ENCODE assay signal across 1 cellular context in genomic region chr2:20593072-20594034, GRCh38.
TF ChIP-seq lines count a peak whose summit lies in the region.

No MANE protein-coding gene starts in this region.

TF ChIP-seq in HepG2, 621 proteins besides CTCF, POLR2A, EP300 and RAD21 (continued from another document and continues in another):
- TF ChIP-seq ZNF704 (CRISPR knock-in tag; IDR thresholded peaks at IDR 0.05; ENCODE audit: borderline replicate concordance), result peak; percentile 84; the same call in 1 of the 2 replicates
- no peak for TF ChIP-seq ZNF296 (CRISPR knock-in tag; conservative IDR thresholded peaks at IDR 0.05)
- no peak for TF ChIP-seq SUZ12 (IDR thresholded peaks at IDR 0.05; ENCODE audit: low read depth, low read length)
- peak; percentile 99 for TF ChIP-seq ZNF615 (CRISPR knock-in tag; IDR thresholded peaks at IDR 0.05; ENCODE audit: borderline replicate concordance)
- peak; percentile 60; the same call in 1 of the 2 replicates for TF ChIP-seq ZFP41 (CRISPR knock-in tag; IDR thresholded peaks at IDR 0.05; ENCODE audit: borderline replicate concordance)
- TF ChIP-seq HDAC6 (IDR thresholded peaks at IDR 0.05; ENCODE audit: low read depth, low read length), result no peak
- peak; percentile 93 for TF ChIP-seq ZNF614 (CRISPR knock-in tag; IDR thresholded peaks at IDR 0.05; ENCODE audit: borderline replicate concordance)
- no peak; the same call in 1 of the 2 replicates for TF ChIP-seq ZNF639 (CRISPR knock-in tag; conservative IDR thresholded peaks at IDR 0.05)
- peak; percentile 99 for TF ChIP-seq ZGPAT (CRISPR knock-in tag; IDR thresholded peaks at IDR 0.05)
- TF ChIP-seq TAF15 (IDR thresholded peaks at IDR 0.05; ENCODE audit: low read depth, low read length, poor library complexity, severe bottlenecking), result peak; percentile 97
- TF ChIP-seq ZNF564 (CRISPR knock-in tag; IDR thresholded peaks at IDR 0.05), result peak; percentile 97
- peak; percentile 23; the same call in 1 of the 2 replicates for TF ChIP-seq ZNF768 (CRISPR knock-in tag; IDR thresholded peaks at IDR 0.05)
- no peak for TF ChIP-seq ZNF562 (CRISPR knock-in tag; IDR thresholded peaks at IDR 0.05; ENCODE audit: borderline replicate concordance)
- TF ChIP-seq XRCC5 (optimal IDR thresholded peaks at IDR 0.05; ENCODE audit: low read length), result peak; percentile 98
- TF ChIP-seq NONO (IDR thresholded peaks at IDR 0.05), result no peak
- TF ChIP-seq NONO (CRISPR knock-in tag; conservative IDR thresholded peaks at IDR 0.05), result peak; percentile 99
- no peak for TF ChIP-seq MTF2 (CRISPR knock-in tag; IDR thresholded peaks at IDR 0.05; ENCODE audit: borderline replicate concordance)
- TF ChIP-seq ZSCAN30 (CRISPR knock-in tag; IDR thresholded peaks at IDR 0.05), result peak; percentile 96; the same call in 1 of the 2 replicates
- TF ChIP-seq ARID3A (IDR thresholded peaks at IDR 0.05; ENCODE audit: low read depth, low read length), result peak; percentile 89
- TF ChIP-seq NR2F2 (IDR thresholded peaks at IDR 0.05; ENCODE audit: borderline replicate concordance, low read depth), result no peak
- TF ChIP-seq SCMH1 (CRISPR knock-in tag; IDR thresholded peaks at IDR 0.05; ENCODE audit: borderline replicate concordance), result no peak
- TF ChIP-seq PLRG1 (conservative IDR thresholded peaks at IDR 0.05), result no peak
- peak; percentile 85 for TF ChIP-seq ZMYM4 (CRISPR knock-in tag; IDR thresholded peaks at IDR 0.05)
- TF ChIP-seq TIGD3 (CRISPR knock-in tag; IDR thresholded peaks at IDR 0.05; ENCODE audit: borderline replicate concordance), result peak; percentile 96
- peak; percentile 56; the same call in 1 of the 2 replicates for TF ChIP-seq LCORL (IDR thresholded peaks at IDR 0.05)
- TF ChIP-seq LCORL (CRISPR knock-in tag; IDR thresholded peaks at IDR 0.05), result peak; percentile 96
- no peak for TF ChIP-seq XBP1 (CRISPR knock-in tag; IDR thresholded peaks at IDR 0.05)
- TF ChIP-seq ZNF280B (CRISPR knock-in tag; IDR thresholded peaks at IDR 0.05; ENCODE audit: borderline replicate concordance), result peak; percentile 84; the same call in 1 of the 2 replicates
- peak; percentile 97 for TF ChIP-seq BORCS8-MEF2B (CRISPR knock-in tag; IDR thresholded peaks at IDR 0.05)
- TF ChIP-seq NFYC (CRISPR knock-in tag; IDR thresholded peaks at IDR 0.05), result peak; percentile 40
- TF ChIP-seq STAG1 (CRISPR knock-in tag; IDR thresholded peaks at IDR 0.05), result peak; percentile 53
- TF ChIP-seq AGO2 (optimal IDR thresholded peaks at IDR 0.05; ENCODE audit: low read depth, low read length), result no peak
- peak; percentile 99 for TF ChIP-seq RARA (CRISPR knock-in tag; IDR thresholded peaks at IDR 0.05)
- 0 out of 2 replicates have a peak, but pooled peaks have one; percentile 73 for TF ChIP-seq SIX4 (CRISPR knock-in tag; IDR thresholded peaks at IDR 0.05)
- TF ChIP-seq SYNCRIP (IDR thresholded peaks at IDR 0.05; ENCODE audit: insufficient read depth, low read depth, low read length), result no peak
- peak; percentile 87; the same call in 1 of the 2 replicates for TF ChIP-seq ZNF780A (CRISPR knock-in tag; IDR thresholded peaks at IDR 0.05)
- TF ChIP-seq ATF2 (CRISPR knock-in tag; IDR thresholded peaks at IDR 0.05), result peak; percentile 99
- TF ChIP-seq MTA3 (CRISPR knock-in tag; IDR thresholded peaks at IDR 0.05), result no peak
- peak; percentile 98 for TF ChIP-seq BHLHE40 (IDR thresholded peaks at IDR 0.05; ENCODE audit: low read length)
- peak; percentile 93 for TF ChIP-seq HOXA5 (CRISPR knock-in tag; IDR thresholded peaks at IDR 0.05)
- peak; percentile 99 for TF ChIP-seq MEIS2 (CRISPR knock-in tag; IDR thresholded peaks at IDR 0.05)
- peak; percentile 73; the same call in 1 of the 2 replicates for TF ChIP-seq STAT5B (CRISPR knock-in tag; IDR thresholded peaks at IDR 0.05)
- TF ChIP-seq BRD4 (CRISPR knock-in tag; IDR thresholded peaks at IDR 0.05), result peak; percentile 97
- peak; percentile 100 for TF ChIP-seq MED1 (CRISPR knock-in tag; IDR thresholded peaks at IDR 0.05)
- peak; percentile 97 for TF ChIP-seq ZMAT3 (CRISPR knock-in tag; conservative IDR thresholded peaks at IDR 0.05)
- TF ChIP-seq KDM5B (CRISPR knock-in tag; IDR thresholded peaks at IDR 0.05; ENCODE audit: borderline replicate concordance), result peak; percentile 79; the same call in 1 of the 2 replicates
- TF ChIP-seq MED8 (CRISPR knock-in tag; IDR thresholded peaks at IDR 0.05; ENCODE audit: insufficient replicate concordance), result peak; percentile 100
- peak; percentile 97 for TF ChIP-seq CBFB (CRISPR knock-in tag; IDR thresholded peaks at IDR 0.05)
- TF ChIP-seq ZNF350 (CRISPR knock-in tag; IDR thresholded peaks at IDR 0.05; ENCODE audit: borderline replicate concordance, low read depth), result peak; percentile 99
- peak; percentile 84; the same call in 1 of the 2 replicates for TF ChIP-seq ZNF678 (CRISPR knock-in tag; IDR thresholded peaks at IDR 0.05)
- 0 out of 2 replicates have a peak, but pooled peaks have one; percentile 32 for TF ChIP-seq THAP7 (CRISPR knock-in tag; IDR thresholded peaks at IDR 0.05)
- TF ChIP-seq TEAD2 (CRISPR knock-in tag; IDR thresholded peaks at IDR 0.05), result no peak
- no peak for TF ChIP-seq KAT2B (IDR thresholded peaks at IDR 0.05; ENCODE audit: borderline replicate concordance, low read depth, low read length)
- peak; percentile 99 for TF ChIP-seq CSRNP1 (CRISPR knock-in tag; IDR thresholded peaks at IDR 0.05)
- peak; percentile 95 for TF ChIP-seq ZNF619 (CRISPR knock-in tag; IDR thresholded peaks at IDR 0.05)
- TF ChIP-seq ZSCAN21 (CRISPR knock-in tag; IDR thresholded peaks at IDR 0.05; ENCODE audit: borderline replicate concordance), result peak; percentile 98
- peak; percentile 95 for TF ChIP-seq POGK (CRISPR knock-in tag; conservative IDR thresholded peaks at IDR 0.05)
- TF ChIP-seq TBX2 (CRISPR knock-in tag; IDR thresholded peaks at IDR 0.05; ENCODE audit: borderline replicate concordance), result peak; percentile 100
- TF ChIP-seq ZBTB7B (CRISPR knock-in tag; IDR thresholded peaks at IDR 0.05), result peak; percentile 100
- peak; percentile 77; the same call in 1 of the 2 replicates for TF ChIP-seq ZNF207 (IDR thresholded peaks at IDR 0.05; ENCODE audit: borderline replicate concordance)
- TF ChIP-seq SP4 (CRISPR knock-in tag; IDR thresholded peaks at IDR 0.05), result peak; percentile 82
- peak; percentile 100 for TF ChIP-seq ZNF788 (CRISPR knock-in tag; IDR thresholded peaks at IDR 0.05; ENCODE audit: borderline replicate concordance)
- TF ChIP-seq ZNF629 (CRISPR knock-in tag; conservative IDR thresholded peaks at IDR 0.05), result peak; percentile 73
